In genomic region chr6:26332843-26333242, GRCh38 we compare ENCODE assay signal across 17 cellular contexts. TPM values are rescaled to one million over a fixed set of nuclear protein-coding genes. Genes with fewer than 3 reads are reported as not detected.
DNase-seq lines count a peak whose midpoint lies in the region; ATAC-seq, FAIRE-seq and TF ChIP-seq lines count a peak whose summit lies in the region.
"Had no signal": no experiment of that assay in that cellular context is flagged by ENCODE, and none has a peak within 500 bp of the region (broad histone marks: within the 10 kb centered on the region; RNA-seq: fewer than 3 reads in every experiment).

No MANE protein-coding gene starts in this region.

- H3K27ac ChIP-seq in K562 (ENCODE audit: extremely low read depth, low read depth, low read length), result peak overlapping the region; percentile 62; the same call in 1 of the 3 replicates
- H3K27ac ChIP-seq in Peyer's patch, result no peak overlapping the region
- H3K27ac ChIP-seq: BLaER1, left ventricle myocardium inferior, stomach had no signal

- H3K27me3 Mint-ChIP-seq in natural killer cell treated with Interleukin-12 subunit alpha and Interleukin-12 subunit beta and Interleukin-15 and Interleukin-18, amount 100 ng/mL, for 72 hours, result peaks cover 26 to 45% of the 10 kb centered on the region in 2 donors
- H3K27me3 Mint-ChIP-seq in natural killer cell (ENCODE audit: low read depth in 2 of 2), result peaks cover 31 to 44% of the 10 kb centered on the region in 2 donors
- H3K27me3 Mint-ChIP-seq in stimulated activated naive CD8-positive, alpha-beta T cell treated with anti-CD3 and anti-CD28 coated beads, Interleukin-15, amount 100 ng/mL, for 72 hours, result peaks cover 10% of the 10 kb centered on the region

- no peak for TF ChIP-seq EP300 in K562 (IDR thresholded peaks at IDR 0.05; ENCODE audit: low read length)

- H3K4me3 Mint-ChIP-seq in natural killer cell treated with Interleukin-12 subunit alpha and Interleukin-12 subunit beta and Interleukin-15 and Interleukin-18, amount 100 ng/mL, for 72 hours, result peak overlapping the region; percentile 3
- H3K4me3 Mint-ChIP-seq in natural killer cell, result no peak overlapping the region
- H3K4me3 Mint-ChIP-seq in stimulated activated naive CD8-positive, alpha-beta T cell treated with anti-CD3 and anti-CD28 coated beads, Interleukin-15, amount 100 ng/mL, for 72 hours, result peak overlapping the region; percentile 52 to 92

- CTCF ChIA-PET in K562 (lab: Yijun Ruan, JAX; ENCODE audit: low intra/inter-chr PET ratio), result interaction anchor here (0.5 kb wide), 1 partner anchor 114 kb away, joined by 4 read pairs; no protein-coding TSS in a partner anchor

- intact Hi-C loops in natural killer cell (cut with micrococcal nuclease) (no loop called here), K562 (cut with micrococcal nuclease) (loop anchor here (10.0 kb wide), 2 partner anchors 742 to 802 kb away; a partner anchor contains a TSS)

- H3K4me3 ChIP-seq in MG63, result peak overlapping the region; percentile 61
- 0 out of 2 replicates have a peak overlapping the region, but pooled peaks have one; percentile 49 for H3K4me3 ChIP-seq in K562
- no peak overlapping the region for H3K4me3 ChIP-seq in Peyer's patch
- H3K4me3 ChIP-seq: BLaER1, left ventricle myocardium inferior, stomach had no signal

- peak overlapping the region; percentile 16; the same call in 1 of the 2 replicates for H2AFZ ChIP-seq in K562 (ENCODE audit: low read depth, low read length)

- H3K9me3 Mint-ChIP-seq in natural killer cell treated with Interleukin-12 subunit alpha and Interleukin-12 subunit beta and Interleukin-15 and Interleukin-18, amount 100 ng/mL, for 72 hours, result no peaks in the 10 kb centered on the region
- H3K9me3 Mint-ChIP-seq in natural killer cell, result no peaks in the 10 kb centered on the region
- H3K9me3 Mint-ChIP-seq in stimulated activated naive CD8-positive, alpha-beta T cell treated with anti-CD3 and anti-CD28 coated beads, Interleukin-15, amount 100 ng/mL, for 72 hours, result no peaks in the 10 kb centered on the region

- TF ChIP-seq CTCF in natural killer cell (IDR thresholded peaks at IDR 0.05), result no peak
- TF ChIP-seq CTCF in K562 (IDR thresholded peaks at IDR 0.05 in 2 of 3, conservative IDR thresholded peaks at IDR 0.05 in 1 of 3; ENCODE audit: insufficient read depth in 2 of 3, low read depth in 1 of 3, low read length in 3 of 3), result no peak
- no peak for TF ChIP-seq CTCF in Peyer's patch (IDR thresholded peaks at IDR 0.05)

- no peak for DNase-seq in natural killer cell treated with Interleukin-12 subunit alpha and Interleukin-12 subunit beta and Interleukin-15 and Interleukin-18, amount 100 ng/mL, for 72 hours (ENCODE audit: low spot score)
- DNase-seq in natural killer cell (no peak), MG63 (no peak), K562 (ENCODE audit: extremely low read depth in 1 of 4, low spot score in 3 of 4) (no peak), Peyer's patch (no peak)
- DNase-seq in stimulated activated naive CD8-positive, alpha-beta T cell treated with anti-CD3 and anti-CD28 coated beads, Interleukin-15, amount 100 ng/mL, for 72 hours, result no peak
- DNase-seq in stimulated activated naive CD4-positive, alpha-beta T cell treated with Interleukin-2 at 50 U/mL for 16 hours (lab: John Stamatoyannopoulos, UW), result no peak
- DNase-seq: GDM1; hippocampal formation; left ventricle myocardium inferior; naive B cell; NCI-H1105; right cardiac atrium; stimulated activated CD4-positive, alpha-beta T cell treated with anti-CD3 and anti-CD28 coated beads, Interleukin-4, amount 100 ng/mL, for 4 hours; stomach had no signal

- peak overlapping the region; percentile 89; the same call in 1 of the 2 replicates for H3K4me2 ChIP-seq in K562 (ENCODE audit: insufficient read depth, low read length)
- H3K4me2 ChIP-seq: BLaER1 had no signal

- H3K9me1 ChIP-seq in K562 (ENCODE audit: control insufficient read depth, insufficient read depth, low read length), result no peaks in the 10 kb centered on the region

- no peaks in the 10 kb centered on the region for H3K36me3 Mint-ChIP-seq in natural killer cell treated with Interleukin-12 subunit alpha and Interleukin-12 subunit beta and Interleukin-15 and Interleukin-18, amount 100 ng/mL, for 72 hours
- peaks cover 15% of the 10 kb centered on the region for H3K36me3 Mint-ChIP-seq in natural killer cell

- in situ Hi-C loops in K562 (cut with MboI), result loop anchor here (10.0 to 25.0 kb wide), 2 partner anchors 242 to 779 kb away; no protein-coding TSS in a partner anchor

- 57% methylated on average over 3 of the region's 3 CpGs for WGBS in K562 (ENCODE audit: insufficient coverage, low coverage, missing lambda C conversion rate)

- ATAC-seq in natural killer cell treated with Interleukin-12 subunit alpha and Interleukin-12 subunit beta and Interleukin-15 and Interleukin-18, amount 100 ng/mL, for 72 hours, result no peak
- ATAC-seq in natural killer cell (no peak), K562 (no peak), HG02798 (IDR thresholded peaks at IDR 0.05; ENCODE audit: poor library complexity, unreplicated experiment) (no peak)
- ATAC-seq in stimulated activated naive CD8-positive, alpha-beta T cell treated with anti-CD3 and anti-CD28 coated beads, Interleukin-15, amount 100 ng/mL, for 72 hours, result no peak
- ATAC-seq: right cardiac atrium had no signal

- no TSS peak for BruUV-seq in K562 (replicated peaks; lab: Mats Ljungman, UMichigan)

- TF ChIP-seq RAD21 in K562 (CRISPR knock-in tag; conservative IDR thresholded peaks at IDR 0.05 in 1 of 2, IDR thresholded peaks at IDR 0.05 in 1 of 2), result 0 out of 4 replicates have a peak, but pooled peaks of 1 of the 2 experiments have one; percentile 5

- H3K27me3 ChIP-seq in MG63 (no peaks in the 10 kb centered on the region), K562 (ENCODE audit: control insufficient read depth in 2 of 2, insufficient read depth in 2 of 2, low read length in 2 of 2) (no peaks in the 10 kb centered on the region), Peyer's patch (peaks cover 0 to 23% of the 10 kb centered on the region in 2 donors)

- H4K20me1 ChIP-seq in K562 (replicated peaks; ENCODE audit: control insufficient read depth, insufficient read depth, low read length), result no peaks in the 10 kb centered on the region

- no peaks in the 10 kb centered on the region for H3K79me2 ChIP-seq in K562 (ENCODE audit: control insufficient read depth, insufficient read depth, low read length)

- H3K9ac ChIP-seq in K562 (ENCODE audit: insufficient read depth in 1 of 2, low read depth in 2 of 2, low read length in 2 of 2), result peak overlapping the region in 1 of 2 experiments; percentile 47; a peak in 2 of 4 replicates
- H3K9ac ChIP-seq: BLaER1 had no signal

- FAIRE-seq in K562 (lab: Jason Lieb, UNC), result no peak

- H3K36me3 ChIP-seq in MG63 (no peaks in the 10 kb centered on the region), K562 (ENCODE audit: control insufficient read depth, insufficient read depth, low read length) (no peaks in the 10 kb centered on the region), Peyer's patch (no peaks in the 10 kb centered on the region)
- H3K36me3 ChIP-seq: BLaER1, left ventricle myocardium inferior, stomach had no signal

- H3K4me1 ChIP-seq in K562 (replicated peaks in 1 of 2; ENCODE audit: control insufficient read depth in 2 of 2, insufficient read depth in 2 of 2, low read length in 2 of 2), result peaks cover 20 to 51% of the 10 kb centered on the region in 2 experiments
- peaks cover 0 to 11% (median 2%) of the 10 kb centered on the region in 4 donors for H3K4me1 ChIP-seq in Peyer's patch

- H3K4me1 Mint-ChIP-seq in natural killer cell treated with Interleukin-12 subunit alpha and Interleukin-12 subunit beta and Interleukin-15 and Interleukin-18, amount 100 ng/mL, for 72 hours (ENCODE audit: low read depth in 2 of 2), result peaks cover 42 to 61% of the 10 kb centered on the region in 2 donors
- H3K4me1 Mint-ChIP-seq in natural killer cell, result peaks cover 41 to 57% of the 10 kb centered on the region in 2 donors
- H3K4me1 Mint-ChIP-seq in stimulated activated naive CD8-positive, alpha-beta T cell treated with anti-CD3 and anti-CD28 coated beads, Interleukin-15, amount 100 ng/mL, for 72 hours, result peaks cover 63% of the 10 kb centered on the region

- H3K27ac Mint-ChIP-seq in natural killer cell treated with Interleukin-12 subunit alpha and Interleukin-12 subunit beta and Interleukin-15 and Interleukin-18, amount 100 ng/mL, for 72 hours, result no peak overlapping the region
- peak overlapping the region in 1 of 2 donors; percentile 29 for H3K27ac Mint-ChIP-seq in natural killer cell
- H3K27ac Mint-ChIP-seq in stimulated activated naive CD8-positive, alpha-beta T cell treated with anti-CD3 and anti-CD28 coated beads, Interleukin-15, amount 100 ng/mL, for 72 hours, result no peak overlapping the region

- no peaks in the 10 kb centered on the region for H3K9me3 ChIP-seq in MG63
- H3K9me3 ChIP-seq in K562 (replicated peaks; ENCODE audit: control insufficient read depth, insufficient read depth, low read depth, low read length), result no peaks in the 10 kb centered on the region
- H3K9me3 ChIP-seq in Peyer's patch, result peaks cover 0 to 8% (median 0%) of the 10 kb centered on the region in 4 donors
- H3K9me3 ChIP-seq: BLaER1, left ventricle myocardium inferior had no signal

- POLR2A ChIA-PET in K562 (lab: Yijun Ruan, JAX), result interaction anchor here (0.6 to 13.6 kb wide), 12 partner anchors 9 to 262 kb away, joined by 3 to 197 read pairs (median 4); a partner anchor contains a TSS

- no peak for TF ChIP-seq POLR2A in K562 (conservative IDR thresholded peaks at IDR 0.05)
- no peak for TF ChIP-seq POLR2A in Peyer's patch (IDR thresholded peaks at IDR 0.05)

RNA-seq across cellular contexts. Expression of gene BTN3A2, which starts 32.2 kb away (rescaled TPM):
- total RNA-seq in natural killer cell treated with Interleukin-12 subunit alpha and Interleukin-12 subunit beta and Interleukin-15 and Interleukin-18, amount 100 ng/mL, for 72 hours, result 100 to 1,000 TPM; 107 to 133 TPM
- total RNA-seq in natural killer cell (100 to 1,000 TPM; 174 to 260 (median 211) TPM), K562 (2014; rRNA removed) (2.7 and 3.1 TPM in 2 replicates), K562 (2014; rRNA removed; fragmentation: Illumina TruSeq; extraction: Trizol) (5.8 and 6.8 TPM in 2 replicates), K562 (2015; rRNA removed; fragmentation: Illumina TruSeq; extraction: Trizol) (4.4 and 5.3 TPM in 2 replicates), K562 (2021) (5.1 and 6.4 TPM in 2 replicates), Peyer's patch (10 to 100 TPM; 25.6 to 44.9 (median 37.0) TPM)
- total RNA-seq in MG63 (2014; rRNA removed; shearing (Covaris generic); ENCODE audit: low replicate concordance), result 0.99 and 2.1 TPM in 2 replicates
- total RNA-seq in K562 (2011; cell fraction: chromatin; rRNA removed; ENCODE audit: low replicate concordance), result 20.7 and 24.8 TPM in 2 replicates
- 11.8 and 12.0 TPM in 2 replicates for total RNA-seq in K562 (2011; cell fraction: nucleolus; rRNA removed)
- 14.7 and 20.5 TPM in 2 replicates for total RNA-seq in K562 (2011; cell fraction: nucleoplasm; rRNA removed)
- polyA plus RNA-seq in K562 (2011; rRNA removed) (10.1 and 11.2 TPM in 2 replicates), K562 (2014; fragmentation: Illumina TruSeq; extraction: Trizol) (6.1 and 7.6 TPM in 2 replicates), K562 (2014; fragmentation: Nextera tagmentation; extraction: Ambion mirVana) (1 to 10 TPM; 3.5 to 7.5 TPM), K562 (2014; rRNA removed) (6.2 and 7.7 TPM in 2 replicates)
- polyA plus RNA-seq in K562 (2011; cell fraction: cytosol; rRNA removed), result 3.7 and 5.9 TPM in 2 replicates
- 19.2 and 19.7 TPM in 2 replicates for polyA plus RNA-seq in K562 (2011; cell fraction: nucleus; rRNA removed)
- polyA plus RNA-seq in K562 (2012), result 5.5 and 7.0 TPM in 2 replicates
- polyA minus RNA-seq in K562 (2011; rRNA and poly(A)+ RNA removed), result 15.3 and 16.2 TPM in 2 replicates
- polyA minus RNA-seq in K562 (2011; cell fraction: cytosol; rRNA and poly(A)+ RNA removed), result 4.1 and 5.9 TPM in 2 replicates
- 4.7 and 11.4 TPM in 2 replicates for polyA minus RNA-seq in K562 (2011; cell fraction: nucleus; rRNA and poly(A)+ RNA removed)

RNA-seq across cellular contexts. Expression of gene BTN2A2, which starts 50.1 kb away (rescaled TPM):
- total RNA-seq in natural killer cell treated with Interleukin-12 subunit alpha and Interleukin-12 subunit beta and Interleukin-15 and Interleukin-18, amount 100 ng/mL, for 72 hours, result 10 to 100 TPM; 24.6 to 31.8 TPM
- total RNA-seq in natural killer cell (100 to 1,000 TPM in 1 of 3 donors, 10 to 100 TPM in 2; 72.2 to 104 (median 76.1) TPM), K562 (2014; rRNA removed) (5.9 and 8.1 TPM in 2 replicates), K562 (2014; rRNA removed; fragmentation: Illumina TruSeq; extraction: Trizol) (10.0 and 10.1 TPM in 2 replicates), K562 (2015; rRNA removed; fragmentation: Illumina TruSeq; extraction: Trizol) (7.9 and 8.6 TPM in 2 replicates), K562 (2021) (10.1 and 11.5 TPM in 2 replicates), Peyer's patch (10 to 100 TPM in 2 of 4 donors, 1 to 10 TPM in 2; 4.7 to 41.3 (median 11.9) TPM)
- total RNA-seq in MG63 (2014; rRNA removed; shearing (Covaris generic); ENCODE audit: low replicate concordance), result 3.2 and 3.8 TPM in 2 replicates
- 52.6 and 53.2 TPM in 2 replicates for total RNA-seq in K562 (2011; cell fraction: chromatin; rRNA removed; ENCODE audit: low replicate concordance)
- total RNA-seq in K562 (2011; cell fraction: nucleolus; rRNA removed), result 31.5 and 32.4 TPM in 2 replicates
- 41.5 and 49.2 TPM in 2 replicates for total RNA-seq in K562 (2011; cell fraction: nucleoplasm; rRNA removed)
- polyA plus RNA-seq in K562 (2011; rRNA removed) (15.5 and 17.1 TPM in 2 replicates), K562 (2014; fragmentation: Illumina TruSeq; extraction: Trizol) (9.1 and 9.3 TPM in 2 replicates), K562 (2014; fragmentation: Nextera tagmentation; extraction: Ambion mirVana) (10 to 100 TPM in 1 of 2 experiments, 1 to 10 TPM in 1; 8.4 to 11.7 TPM), K562 (2014; rRNA removed) (10.2 and 11.9 TPM in 2 replicates)
- 11.3 and 11.6 TPM in 2 replicates for polyA plus RNA-seq in K562 (2011; cell fraction: cytosol; rRNA removed)
- polyA plus RNA-seq in K562 (2011; cell fraction: nucleus; rRNA removed), result 46.8 and 65.8 TPM in 2 replicates
- polyA plus RNA-seq in K562 (2012), result 8.6 and 14.3 TPM in 2 replicates
- 22.6 and 30.6 TPM in 2 replicates for polyA minus RNA-seq in K562 (2011; rRNA and poly(A)+ RNA removed)
- 6.9 and 8.7 TPM in 2 replicates for polyA minus RNA-seq in K562 (2011; cell fraction: cytosol; rRNA and poly(A)+ RNA removed)
- 23.0 and 33.8 TPM in 2 replicates for polyA minus RNA-seq in K562 (2011; cell fraction: nucleus; rRNA and poly(A)+ RNA removed)

Comparison
In these comparisons a context has a peak if more than half of its experiments do, and no peak if none do; other contexts are left out.
1. H3K4me3 ChIP-seq: peak in MG63 (single experiment) and K562 (single experiment); none in Peyer's patch (0 of 4).